In the genomic region with DNA sequence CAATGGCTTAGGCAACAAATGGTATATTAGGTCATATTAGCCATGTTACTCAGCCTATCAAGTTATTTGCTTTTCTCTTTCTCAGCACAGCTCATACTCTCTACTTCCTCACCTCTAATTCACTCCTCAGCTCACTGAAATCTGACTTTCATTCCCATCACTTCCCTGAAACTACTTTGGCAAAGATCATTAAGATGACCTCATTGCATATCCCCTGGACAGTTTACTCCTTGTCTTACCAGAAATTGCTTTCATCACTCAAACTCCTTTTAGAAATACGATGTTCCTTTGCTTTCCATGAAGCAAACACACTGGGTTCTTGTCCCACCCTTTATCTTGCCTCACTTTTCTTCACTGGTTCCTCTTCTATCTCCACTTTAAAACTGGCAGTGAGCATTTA, we compare ENCODE assay signal across 25 cellular contexts.
A peak's percentile ranks its signal among the peaks of the same experiment; 100 is the strongest.
DNase-seq lines count a peak whose midpoint lies in the region; ATAC-seq and TF ChIP-seq lines count a peak whose summit lies in the region.
"Had no signal": no experiment of that assay in that cellular context is flagged by ENCODE, and none has a peak within 500 bp of the region (broad histone marks: within the 10 kb centered on the region; RNA-seq: fewer than 3 reads in every experiment).

No MANE protein-coding gene starts in this region.

- H4K20me1 ChIP-seq in H9 (ENCODE audit: control insufficient read depth, insufficient read depth, insufficient read length) = no peaks in the 10 kb centered on the region

- no peaks in the 10 kb centered on the region for H3K36me3 Mint-ChIP-seq in H9 (ENCODE audit: insufficient read depth in 1 of 3, low read depth in 3 of 3)

- TF ChIP-seq CTCF in fibroblast of pulmonary artery (IDR thresholded peaks at IDR 0.05; ENCODE audit: low read length, missing control alignments) (no peak), omental fat pad (IDR thresholded peaks at IDR 0.05) (no peak), H9 (conservative IDR thresholded peaks at IDR 0.05) (no peak)

- H3T11ph ChIP-seq in H9 (ENCODE audit: low read length) = no peak overlapping the region

- no peak overlapping the region for H3K9ac ChIP-seq in H9 (ENCODE audit: extremely low read depth, insufficient read length, low read length)

- peak; percentile 40; the same call in 1 of the 3 replicates for ATAC-seq in SK-N-SH treated with all-trans-retinoic acid at 6 μM for 48 hours
- peak; percentile 97 for ATAC-seq in omental fat pad (ENCODE audit: low FRiP score)
- no peak for ATAC-seq in GM18505 (IDR thresholded peaks at IDR 0.05; ENCODE audit: unreplicated experiment)
- no peak for ATAC-seq in GM21723 (IDR thresholded peaks at IDR 0.05; ENCODE audit: unreplicated experiment)
- ATAC-seq: activated naive CD8-positive, alpha-beta T cell treated with anti-CD3 and anti-CD28 coated beads, Interleukin-2, amount 50 U/mL, for 24 hours; activated T-helper 17 cell treated with anti-CD3 and anti-CD28 coated beads, Interleukin-2, amount 50 U/mL, for 72 hours; K562; left colon had no signal

- no peaks in the 10 kb centered on the region; a peak in 1 of 5 replicates for H3K9me3 Mint-ChIP-seq in H9
- H3K9me3 Mint-ChIP-seq: activated naive CD8-positive, alpha-beta T cell treated with anti-CD3 and anti-CD28 coated beads, Interleukin-2, amount 50 U/mL, for 24 hours; activated T-helper 17 cell treated with anti-CD3 and anti-CD28 coated beads, Interleukin-2, amount 50 U/mL, for 72 hours had no signal

- no peak overlapping the region for H3K27ac Mint-ChIP-seq in H9
- H3K27ac Mint-ChIP-seq: activated naive CD8-positive, alpha-beta T cell treated with anti-CD3 and anti-CD28 coated beads, Interleukin-2, amount 50 U/mL, for 24 hours; activated T-helper 17 cell treated with anti-CD3 and anti-CD28 coated beads, Interleukin-2, amount 50 U/mL, for 72 hours had no signal

- no peak overlapping the region for H2BK5ac ChIP-seq in H9 (ENCODE audit: insufficient read length, low read length)

- no peak overlapping the region for H2BK20ac ChIP-seq in H9 (ENCODE audit: low read depth, low read length, poor library complexity, severe bottlenecking)

- H2BK12ac ChIP-seq in H9 (ENCODE audit: insufficient read length, low read depth, low read length) = no peak overlapping the region

- peaks cover 26 to 28% of the 10 kb centered on the region in 2 experiments for H3K4me1 Mint-ChIP-seq in H9
- H3K4me1 Mint-ChIP-seq: activated naive CD8-positive, alpha-beta T cell treated with anti-CD3 and anti-CD28 coated beads, Interleukin-2, amount 50 U/mL, for 24 hours; activated T-helper 17 cell treated with anti-CD3 and anti-CD28 coated beads, Interleukin-2, amount 50 U/mL, for 72 hours had no signal

- H3K4me3 Mint-ChIP-seq in H9 = no peak overlapping the region
- H3K4me3 Mint-ChIP-seq: activated naive CD8-positive, alpha-beta T cell treated with anti-CD3 and anti-CD28 coated beads, Interleukin-2, amount 50 U/mL, for 24 hours; activated T-helper 17 cell treated with anti-CD3 and anti-CD28 coated beads, Interleukin-2, amount 50 U/mL, for 72 hours had no signal

- H3K27me3 Mint-ChIP-seq in H9 (ENCODE audit: low read depth) = no peaks in the 10 kb centered on the region
- H3K27me3 Mint-ChIP-seq: activated naive CD8-positive, alpha-beta T cell treated with anti-CD3 and anti-CD28 coated beads, Interleukin-2, amount 50 U/mL, for 24 hours; activated T-helper 17 cell treated with anti-CD3 and anti-CD28 coated beads, Interleukin-2, amount 50 U/mL, for 72 hours had no signal

- H3K14ac ChIP-seq in H9 (ENCODE audit: insufficient read depth, low read length) = no peak overlapping the region

- no peak overlapping the region for H3K4me2 ChIP-seq in H9 (ENCODE audit: insufficient read depth, insufficient read length, low read length)

- H2BK15ac ChIP-seq in H9 (ENCODE audit: low read depth, low read length) = no peak overlapping the region

- no peak overlapping the region for H4K8ac ChIP-seq in H9 (replicated peaks; ENCODE audit: insufficient read length, low read depth, low read length)

- no peak overlapping the region for H2AK5ac ChIP-seq in H9 (ENCODE audit: insufficient read length, low read length)

- no peak overlapping the region for H3K4ac ChIP-seq in H9 (ENCODE audit: low read depth, low read length)

- H3K4me3 ChIP-seq in fibroblast of pulmonary artery (replicated peaks; ENCODE audit: low read depth, low read length) = no peak overlapping the region
- H3K4me3 ChIP-seq: K562, sigmoid colon, SJSA1, stomach had no signal

- H3K79me1 ChIP-seq in H9 (ENCODE audit: insufficient read depth, low read depth, low read length, poor library complexity, severe bottlenecking) = no peaks in the 10 kb centered on the region

- no peaks in the 10 kb centered on the region for H3K27me3 ChIP-seq in H9 (ENCODE audit: insufficient read depth, low read length)
- H3K27me3 ChIP-seq: sigmoid colon, SJSA1, stomach had no signal

- H3K23ac ChIP-seq in H9 (ENCODE audit: insufficient read length, low read depth, low read length) = no peak overlapping the region

- H4K91ac ChIP-seq in H9 (ENCODE audit: insufficient read length, low read depth, low read length) = no peak overlapping the region

- H3K79me2 ChIP-seq in H9 (ENCODE audit: insufficient read depth, low read length) = no peaks in the 10 kb centered on the region

- H3K56ac ChIP-seq in H9 (ENCODE audit: insufficient read length, low read depth, low read length) = no peak overlapping the region

- no CpG with 5 or more reads among the region's 1 CpG for WGBS in H9 (ENCODE audit: extremely low coverage, insufficient read length, low lambda C conversion rate)

- no peak overlapping the region for H4K5ac ChIP-seq in H9 (ENCODE audit: insufficient read length, low read depth, low read length)

- DNase-seq in CD1c-positive myeloid dendritic cell (ENCODE audit: extremely low spot score) (peak; percentile 47), fibroblast of pulmonary artery (ENCODE audit: low read depth) (peak; percentile 17), omental fat pad (ENCODE audit: low spot score) (no peak), H9 (no peak), NCI-H1694 (lab: John Stamatoyannopoulos, UW) (no peak)
- DNase-seq: activated CD4-positive, alpha-beta T cell treated with anti-CD3 and anti-CD28 coated beads for 1 hour; activated naive CD8-positive, alpha-beta T cell treated with anti-CD3 and anti-CD28 coated beads, Interleukin-2, amount 50 U/mL, for 24 hours; cerebellar nuclear complex; effector memory CD4-positive, alpha-beta T cell; foreskin melanocyte; H7; left colon; MV-4-11; NCI-H2081; NCI-H524; occipital lobe; sigmoid colon; stimulated activated CD4-positive, alpha-beta T cell treated with anti-CD3 and anti-CD28 coated beads, Interleukin-1b, Interleukin-23, amount 100 ng/mL, for 48 hours; stomach had no signal

- no peak overlapping the region for H2BK120ac ChIP-seq in H9 (ENCODE audit: low read depth, low read length, poor library complexity, severe bottlenecking)

- no peaks in the 10 kb centered on the region for H3K23me2 ChIP-seq in H9 (ENCODE audit: insufficient read length, low read depth, low read length, poor library complexity, severe bottlenecking)

- H2AFZ ChIP-seq in H9 (ENCODE audit: low read length) = no peak overlapping the region

- H3K27ac ChIP-seq in H9 (ENCODE audit: insufficient read length, low read depth, low read length) = no peak overlapping the region
- H3K27ac ChIP-seq: SJSA1 had no signal

- H3K18ac ChIP-seq in H9 (ENCODE audit: insufficient read length, low read depth, low read length) = no peak overlapping the region

- TF ChIP-seq POLR2A in GM18505 (IDR thresholded peaks at IDR 0.05; ENCODE audit: borderline replicate concordance, extremely low read depth, insufficient read depth, insufficient read length) = no peak

- peaks cover 4% of the 10 kb centered on the region; the same call in 1 of the 2 replicates for H3K4me1 ChIP-seq in H9 (ENCODE audit: insufficient read depth, low read length)
- H3K4me1 ChIP-seq: sigmoid colon had no signal

- no peaks in the 10 kb centered on the region for H3K9me3 ChIP-seq in H9 (ENCODE audit: control insufficient read depth, low read depth, low read length)
- H3K9me3 ChIP-seq: sigmoid colon, SJSA1, stomach had no signal

TF ChIP-seq in SK-N-SH treated with all-trans-retinoic acid at 6 μM for 48 hours, 23 proteins besides CTCF, POLR2A, EP300 and RAD21 (continues in another document):
- TF ChIP-seq ZFP30 (CRISPR knock-in tag; IDR thresholded peaks at IDR 0.05) = no peak
- TF ChIP-seq ESRRG (CRISPR knock-in tag; IDR thresholded peaks at IDR 0.05) = no peak
- no peak for TF ChIP-seq ARNTL (CRISPR knock-in tag; IDR thresholded peaks at IDR 0.05; ENCODE audit: borderline replicate concordance, low read depth)
- no peak for TF ChIP-seq RARB (CRISPR knock-in tag; IDR thresholded peaks at IDR 0.05)
- no peak for TF ChIP-seq ZNF70 (CRISPR knock-in tag; IDR thresholded peaks at IDR 0.05)
- no peak for TF ChIP-seq TCF4 (CRISPR knock-in tag; IDR thresholded peaks at IDR 0.05; ENCODE audit: borderline replicate concordance)
- TF ChIP-seq ZNF8 (CRISPR knock-in tag; IDR thresholded peaks at IDR 0.05) = no peak
- TF ChIP-seq ISL1 (CRISPR knock-in tag; IDR thresholded peaks at IDR 0.05) = no peak
- TF ChIP-seq, protein P1, sequence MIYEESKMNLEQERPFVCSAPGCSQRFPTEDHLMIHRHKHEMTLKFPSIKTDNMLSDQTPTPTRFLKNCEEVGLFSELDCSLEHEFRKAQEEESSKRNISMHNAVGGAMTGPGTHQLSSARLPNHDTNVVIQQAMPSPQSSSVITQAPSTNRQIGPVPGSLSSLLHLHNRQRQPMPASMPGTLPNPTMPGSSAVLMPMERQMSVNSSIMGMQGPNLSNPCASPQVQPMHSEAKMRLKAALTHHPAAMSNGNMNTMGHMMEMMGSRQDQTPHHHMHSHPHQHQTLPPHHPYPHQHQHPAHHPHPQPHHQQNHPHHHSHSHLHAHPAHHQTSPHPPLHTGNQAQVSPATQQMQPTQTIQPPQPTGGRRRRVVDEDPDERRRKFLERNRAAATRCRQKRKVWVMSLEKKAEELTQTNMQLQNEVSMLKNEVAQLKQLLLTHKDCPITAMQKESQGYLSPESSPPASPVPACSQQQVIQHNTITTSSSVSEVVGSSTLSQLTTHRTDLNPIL (CRISPR knock-in tag; IDR thresholded peaks at IDR 0.05; ENCODE audit: low read depth) = no peak

Comparison
In these comparisons a context has a peak if more than half of its experiments do, and no peak if none do; other contexts are left out.
1. DNase-seq: peak in CD1c-positive myeloid dendritic cell (single experiment) and fibroblast of pulmonary artery (single experiment); none in omental fat pad (single experiment), H9 (single experiment) and NCI-H1694 (single experiment).
2. ATAC-seq: peak in SK-N-SH treated with all-trans-retinoic acid at 6 μM for 48 hours (single experiment) and omental fat pad (single experiment); none in GM18505 (single experiment) and GM21723 (single experiment).